8 cellular contexts compared by ENCODE assay signal in genomic region chr4:20773144-20773997, GRCh38.
A peak's percentile ranks its signal among the peaks of the same experiment; 100 is the strongest.
DNase-seq lines count a peak whose midpoint lies in the region; ATAC-seq and TF ChIP-seq lines count a peak whose summit lies in the region.

No MANE protein-coding gene starts in this region.

- no peak overlapping the region for H3K27ac Mint-ChIP-seq in T-helper 17 cell
- no peak overlapping the region for H3K27ac Mint-ChIP-seq in endothelial cell (ENCODE audit: unreplicated experiment)

- peak; percentile 12 for DNase-seq in activated CD8-positive, alpha-beta memory T cell treated with anti-CD3 and anti-CD28 coated beads, Interleukin-2, amount 50 U/mL, for 4 hours
- DNase-seq in activated CD8-positive, alpha-beta memory T cell treated with anti-CD3 and anti-CD28 coated beads, Interleukin-2, amount 50 U/mL, for 48 hours = no peak
- peak; percentile 58 for DNase-seq in HFF-Myc (ENCODE audit: extremely low read depth, low read depth)
- DNase-seq in NCI-H1092 (lab: John Stamatoyannopoulos, UW) = peak; percentile 61
- DNase-seq in T-helper 17 cell = peak in 1 of 3 donors; percentile 20
- DNase-seq in endothelial cell (ENCODE audit: low spot score) = peak; percentile 69
- DNase-seq in midbrain (lab: John Stamatoyannopoulos, UW) = peak; percentile 80
- DNase-seq in upper lobe of right lung = no peak

- H3K4me1 ChIP-seq in upper lobe of right lung = peaks cover 7% of the 10 kb centered on the region

- H3K27ac ChIP-seq in upper lobe of right lung = no peak overlapping the region

- H3K27me3 Mint-ChIP-seq in T-helper 17 cell (no peaks in the 10 kb centered on the region), endothelial cell (ENCODE audit: unreplicated experiment) (peaks cover 2% of the 10 kb centered on the region)

- ATAC-seq in T-helper 17 cell (peak; percentile 72), upper lobe of right lung (peak; percentile 97)

- H3K9me3 Mint-ChIP-seq in endothelial cell (ENCODE audit: unreplicated experiment) = no peaks in the 10 kb centered on the region

- H3K4me3 Mint-ChIP-seq in T-helper 17 cell = no peak overlapping the region
- no peak overlapping the region for H3K4me3 Mint-ChIP-seq in endothelial cell (ENCODE audit: unreplicated experiment)

- H3K9me3 ChIP-seq in T-helper 17 cell (ENCODE audit: control insufficient read depth, low read length, poor library complexity, severe bottlenecking) (no peaks in the 10 kb centered on the region), upper lobe of right lung (no peaks in the 10 kb centered on the region)

- H3K4me3 ChIP-seq in HFF-Myc (replicated peaks; ENCODE audit: low read depth, low read length) (no peak overlapping the region), upper lobe of right lung (no peak overlapping the region)

- no peaks in the 10 kb centered on the region for H3K36me3 ChIP-seq in upper lobe of right lung

- H3K36me3 Mint-ChIP-seq in T-helper 17 cell (ENCODE audit: low read depth) = peaks cover 3% of the 10 kb centered on the region
- H3K36me3 Mint-ChIP-seq in endothelial cell (ENCODE audit: low read depth, unreplicated experiment) = no peaks in the 10 kb centered on the region

- H3K27me3 ChIP-seq in upper lobe of right lung = no peaks in the 10 kb centered on the region

- H3K4me1 Mint-ChIP-seq in T-helper 17 cell (peaks cover 4% of the 10 kb centered on the region), endothelial cell (ENCODE audit: unreplicated experiment) (no peaks in the 10 kb centered on the region)

- TF ChIP-seq CTCF in HFF-Myc (IDR thresholded peaks at IDR 0.05; ENCODE audit: low read depth, low read length, missing control alignments) = peak; percentile 71
- TF ChIP-seq CTCF in endothelial cell (IDR thresholded peaks at IDR 0.05; ENCODE audit: unreplicated experiment) = peak; percentile 78
- TF ChIP-seq CTCF in upper lobe of right lung (IDR thresholded peaks at IDR 0.05) = peak; percentile 72

- intact Hi-C loops in upper lobe of right lung (cut with DNase I) = no loop called here

Comparison
In these comparisons a context has a peak if more than half of its experiments do, and no peak if none do; other contexts are left out.
1. DNase-seq: peak in activated CD8-positive, alpha-beta memory T cell treated with anti-CD3 and anti-CD28 coated beads, Interleukin-2, amount 50 U/mL, for 4 hours (single experiment), HFF-Myc (single experiment), NCI-H1092 (single experiment), endothelial cell (single experiment) and midbrain (single experiment); none in activated CD8-positive, alpha-beta memory T cell treated with anti-CD3 and anti-CD28 coated beads, Interleukin-2, amount 50 U/mL, for 48 hours (single experiment) and upper lobe of right lung (single experiment).
2. Peak in every context shown above with its lines, with median percentiles within 50 percentile points of each other: CTCF ChIP-seq.